In genomic region chr1:150235436-150235851, GRCh38 we compare ENCODE assay signal across 1 cellular context.
TF ChIP-seq lines count a peak whose summit lies in the region.

No MANE protein-coding gene starts in this region.

TF ChIP-seq in H1, 55 proteins besides CTCF, POLR2A, EP300 and RAD21:
- no peak for TF ChIP-seq CBX5 (IDR thresholded peaks at IDR 0.05; ENCODE audit: low read depth, low read length)
